ENCODE assay signal across 1 cellular context in genomic region chr2:149028377-149028776, GRCh38.
TF ChIP-seq lines count a peak whose summit lies in the region.

No MANE protein-coding gene starts in this region.

TF ChIP-seq in GM23338, 12 proteins besides CTCF, POLR2A, EP300 and RAD21 (continued from another document):
- TF ChIP-seq ZNF462 (CRISPR knock-in tag; IDR thresholded peaks at IDR 0.05) (no peak), ETS1 (IDR thresholded peaks at IDR 0.05) (no peak), CREB1 (CRISPR knock-in tag; IDR thresholded peaks at IDR 0.05; ENCODE audit: low read depth) (no peak), REST (IDR thresholded peaks at IDR 0.05; ENCODE audit: unreplicated experiment) (no peak), EZH2phosphoT487 (IDR thresholded peaks at IDR 0.05; ENCODE audit: unreplicated experiment) (no peak), ZNF114 (CRISPR knock-in tag; IDR thresholded peaks at IDR 0.05) (no peak), ZNF331 (CRISPR knock-in tag; IDR thresholded peaks at IDR 0.05; ENCODE audit: low read depth) (no peak)
